In the genomic region with DNA sequence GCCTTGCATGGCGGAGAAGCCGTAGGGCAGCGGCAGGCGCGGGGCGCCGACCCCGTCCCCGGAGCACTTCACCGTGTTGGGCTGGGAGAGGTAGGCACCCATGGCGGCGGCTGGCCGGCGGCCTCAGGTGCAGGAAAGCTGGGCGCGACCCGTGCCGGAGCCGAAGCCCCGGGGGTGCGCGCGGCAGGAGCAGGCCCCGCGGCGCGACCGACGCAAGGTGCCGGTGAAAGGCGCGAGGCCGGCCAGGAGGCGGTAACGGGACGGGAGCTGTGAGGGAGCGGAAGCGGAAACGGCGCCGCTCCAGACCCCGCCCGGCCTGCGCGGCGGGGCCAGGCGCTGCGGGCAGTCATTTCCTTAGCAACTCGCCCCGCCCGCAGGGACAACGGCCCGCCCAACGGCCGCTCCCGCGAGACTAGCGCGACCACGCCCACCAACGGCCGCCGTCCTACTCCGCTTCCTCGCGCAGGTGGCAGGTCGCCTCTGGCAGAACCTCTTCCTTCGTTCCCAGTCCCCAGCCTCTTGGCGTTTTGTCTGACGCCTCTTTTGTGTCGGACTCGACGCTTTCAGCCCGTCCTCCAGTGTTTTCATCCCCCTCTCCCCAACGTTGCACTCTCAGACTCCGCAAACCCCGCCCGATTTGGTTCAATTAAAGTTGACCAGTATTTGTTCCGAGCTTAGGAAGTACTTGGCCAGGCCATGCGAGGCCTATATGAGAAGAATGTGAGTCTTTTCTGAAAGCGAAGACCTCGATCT, we compare ENCODE assay signal across 1 cellular context.
TF ChIP-seq lines count a peak whose summit lies in the region.

TSS of gene PPM1G (minus strand) at position 271 of the 753 bp plus-strand sequence. CDS start at position 102, 169 bp downstream.

TF ChIP-seq in K562, 482 proteins besides CTCF, POLR2A, EP300 and RAD21 (continued from another document and continues in another):
- TF ChIP-seq, protein P1, sequence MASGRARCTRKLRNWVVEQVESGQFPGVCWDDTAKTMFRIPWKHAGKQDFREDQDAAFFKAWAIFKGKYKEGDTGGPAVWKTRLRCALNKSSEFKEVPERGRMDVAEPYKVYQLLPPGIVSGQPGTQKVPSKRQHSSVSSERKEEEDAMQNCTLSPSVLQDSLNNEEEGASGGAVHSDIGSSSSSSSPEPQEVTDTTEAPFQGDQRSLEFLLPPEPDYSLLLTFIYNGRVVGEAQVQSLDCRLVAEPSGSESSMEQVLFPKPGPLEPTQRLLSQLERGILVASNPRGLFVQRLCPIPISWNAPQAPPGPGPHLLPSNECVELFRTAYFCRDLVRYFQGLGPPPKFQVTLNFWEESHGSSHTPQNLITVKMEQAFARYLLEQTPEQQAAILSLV (tag; IDR thresholded peaks at IDR 0.05), result no peak
- TF ChIP-seq GATAD2B (IDR thresholded peaks at IDR 0.05; ENCODE audit: borderline replicate concordance) (no peak), PRPF4 (IDR thresholded peaks at IDR 0.05; ENCODE audit: insufficient read depth, low read depth, low read length, poor library complexity, severe bottlenecking) (no peak), IRF1 (CRISPR knock-in tag; IDR thresholded peaks at IDR 0.05; ENCODE audit: borderline replicate concordance) (0 out of 2 replicates have a peak, but pooled peaks have one; percentile 62), BRF1 (IDR thresholded peaks at IDR 0.05; ENCODE audit: borderline replicate concordance, extremely low read depth, insufficient read length) (no peak), JUN (IDR thresholded peaks at IDR 0.05; ENCODE audit: borderline replicate concordance, low read depth, low read length) (no peak), JUN (CRISPR knock-in tag; IDR thresholded peaks at IDR 0.05; ENCODE audit: borderline replicate concordance) (no peak), DPF2 (IDR thresholded peaks at IDR 0.05) (no peak; the same call in 1 of the 2 replicates), HNRNPLL (IDR thresholded peaks at IDR 0.05; ENCODE audit: low read depth, low read length, poor library complexity, severe bottlenecking) (peak; percentile 80), ZNF512 (tag; IDR thresholded peaks at IDR 0.05) (no peak), POLR2AphosphoS2 (IDR thresholded peaks at IDR 0.05; ENCODE audit: low read length) (peak; percentile 68; the same call in 1 of the 2 replicates), FOSL1 (tag; conservative IDR thresholded peaks at IDR 0.05) (no peak; the same call in 1 of the 2 replicates), ATF2 (CRISPR knock-in tag; IDR thresholded peaks at IDR 0.05) (no peak; the same call in 1 of the 2 replicates), MCM3 (IDR thresholded peaks at IDR 0.05) (no peak), CREB3 (tag; conservative IDR thresholded peaks at IDR 0.05; ENCODE audit: low read depth) (peak; percentile 78), KDM4B (IDR thresholded peaks at IDR 0.05; ENCODE audit: borderline replicate concordance in 2 of 2, low read depth in 1 of 2) (peak in 1 of 2 experiments; percentile 36; a peak in 1 of 4 replicates), MAX (CRISPR knock-in tag; IDR thresholded peaks at IDR 0.05) (peak; percentile 82), ZNF57 (CRISPR knock-in tag; IDR thresholded peaks at IDR 0.05) (no peak), SOX6 (IDR thresholded peaks at IDR 0.05) (0 out of 2 replicates have a peak, but pooled peaks have one; percentile 19), ZNF143 (CRISPR knock-in tag; IDR thresholded peaks at IDR 0.05) (no peak), SAP30 (IDR thresholded peaks at IDR 0.05; ENCODE audit: borderline replicate concordance, insufficient read depth, low read depth, low read length, poor library complexity, severe bottlenecking) (no peak), CEBPG (CRISPR knock-in tag; IDR thresholded peaks at IDR 0.05) (no peak), CEBPG (tag; conservative IDR thresholded peaks at IDR 0.05 in 1 of 2, IDR thresholded peaks at IDR 0.05 in 1 of 2) (no peak), ZNF324 (CRISPR knock-in tag; IDR thresholded peaks at IDR 0.05) (peak; percentile 83), HDAC2 (IDR thresholded peaks at IDR 0.05) (no peak), CEBPZ (IDR thresholded peaks at IDR 0.05; ENCODE audit: borderline replicate concordance, low read depth, low read length) (no peak), ARNT (IDR thresholded peaks at IDR 0.05) (peak in 1 of 2 experiments; percentile 35; a peak in 1 of 4 replicates), KLF10 (CRISPR knock-in tag; IDR thresholded peaks at IDR 0.05) (no peak), DMBX1 (CRISPR knock-in tag; IDR thresholded peaks at IDR 0.05; ENCODE audit: borderline replicate concordance) (peak; percentile 63; the same call in 1 of the 2 replicates), FUS (optimal IDR thresholded peaks at IDR 0.05; ENCODE audit: low read depth, low read length) (peak; percentile 73)
- TF ChIP-seq, protein P2, sequence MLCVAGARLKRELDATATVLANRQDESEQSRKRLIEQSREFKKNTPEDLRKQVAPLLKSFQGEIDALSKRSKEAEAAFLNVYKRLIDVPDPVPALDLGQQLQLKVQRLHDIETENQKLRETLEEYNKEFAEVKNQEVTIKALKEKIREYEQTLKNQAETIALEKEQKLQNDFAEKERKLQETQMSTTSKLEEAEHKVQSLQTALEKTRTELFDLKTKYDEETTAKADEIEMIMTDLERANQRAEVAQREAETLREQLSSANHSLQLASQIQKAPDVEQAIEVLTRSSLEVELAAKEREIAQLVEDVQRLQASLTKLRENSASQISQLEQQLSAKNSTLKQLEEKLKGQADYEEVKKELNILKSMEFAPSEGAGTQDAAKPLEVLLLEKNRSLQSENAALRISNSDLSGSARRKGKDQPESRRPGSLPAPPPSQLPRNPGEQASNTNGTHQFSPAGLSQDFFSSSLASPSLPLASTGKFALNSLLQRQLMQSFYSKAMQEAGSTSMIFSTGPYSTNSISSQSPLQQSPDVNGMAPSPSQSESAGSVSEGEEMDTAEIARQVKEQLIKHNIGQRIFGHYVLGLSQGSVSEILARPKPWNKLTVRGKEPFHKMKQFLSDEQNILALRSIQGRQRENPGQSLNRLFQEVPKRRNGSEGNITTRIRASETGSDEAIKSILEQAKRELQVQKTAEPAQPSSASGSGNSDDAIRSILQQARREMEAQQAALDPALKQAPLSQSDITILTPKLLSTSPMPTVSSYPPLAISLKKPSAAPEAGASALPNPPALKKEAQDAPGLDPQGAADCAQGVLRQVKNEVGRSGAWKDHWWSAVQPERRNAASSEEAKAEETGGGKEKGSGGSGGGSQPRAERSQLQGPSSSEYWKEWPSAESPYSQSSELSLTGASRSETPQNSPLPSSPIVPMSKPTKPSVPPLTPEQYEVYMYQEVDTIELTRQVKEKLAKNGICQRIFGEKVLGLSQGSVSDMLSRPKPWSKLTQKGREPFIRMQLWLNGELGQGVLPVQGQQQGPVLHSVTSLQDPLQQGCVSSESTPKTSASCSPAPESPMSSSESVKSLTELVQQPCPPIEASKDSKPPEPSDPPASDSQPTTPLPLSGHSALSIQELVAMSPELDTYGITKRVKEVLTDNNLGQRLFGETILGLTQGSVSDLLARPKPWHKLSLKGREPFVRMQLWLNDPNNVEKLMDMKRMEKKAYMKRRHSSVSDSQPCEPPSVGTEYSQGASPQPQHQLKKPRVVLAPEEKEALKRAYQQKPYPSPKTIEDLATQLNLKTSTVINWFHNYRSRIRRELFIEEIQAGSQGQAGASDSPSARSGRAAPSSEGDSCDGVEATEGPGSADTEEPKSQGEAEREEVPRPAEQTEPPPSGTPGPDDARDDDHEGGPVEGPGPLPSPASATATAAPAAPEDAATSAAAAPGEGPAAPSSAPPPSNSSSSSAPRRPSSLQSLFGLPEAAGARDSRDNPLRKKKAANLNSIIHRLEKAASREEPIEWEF (CRISPR knock-in tag; IDR thresholded peaks at IDR 0.05), result peak; percentile 50; the same call in 1 of the 2 replicates
- TF ChIP-seq, protein P3, sequence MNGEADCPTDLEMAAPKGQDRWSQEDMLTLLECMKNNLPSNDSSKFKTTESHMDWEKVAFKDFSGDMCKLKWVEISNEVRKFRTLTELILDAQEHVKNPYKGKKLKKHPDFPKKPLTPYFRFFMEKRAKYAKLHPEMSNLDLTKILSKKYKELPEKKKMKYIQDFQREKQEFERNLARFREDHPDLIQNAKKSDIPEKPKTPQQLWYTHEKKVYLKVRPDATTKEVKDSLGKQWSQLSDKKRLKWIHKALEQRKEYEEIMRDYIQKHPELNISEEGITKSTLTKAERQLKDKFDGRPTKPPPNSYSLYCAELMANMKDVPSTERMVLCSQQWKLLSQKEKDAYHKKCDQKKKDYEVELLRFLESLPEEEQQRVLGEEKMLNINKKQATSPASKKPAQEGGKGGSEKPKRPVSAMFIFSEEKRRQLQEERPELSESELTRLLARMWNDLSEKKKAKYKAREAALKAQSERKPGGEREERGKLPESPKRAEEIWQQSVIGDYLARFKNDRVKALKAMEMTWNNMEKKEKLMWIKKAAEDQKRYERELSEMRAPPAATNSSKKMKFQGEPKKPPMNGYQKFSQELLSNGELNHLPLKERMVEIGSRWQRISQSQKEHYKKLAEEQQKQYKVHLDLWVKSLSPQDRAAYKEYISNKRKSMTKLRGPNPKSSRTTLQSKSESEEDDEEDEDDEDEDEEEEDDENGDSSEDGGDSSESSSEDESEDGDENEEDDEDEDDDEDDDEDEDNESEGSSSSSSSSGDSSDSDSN (IDR thresholded peaks at IDR 0.05; ENCODE audit: borderline replicate concordance in 1 of 2, low read depth in 2 of 2, low read length in 2 of 2), result peak in 1 of 2 experiments; percentile 80; a peak in 1 of 4 replicates
- TF ChIP-seq, protein P4, sequence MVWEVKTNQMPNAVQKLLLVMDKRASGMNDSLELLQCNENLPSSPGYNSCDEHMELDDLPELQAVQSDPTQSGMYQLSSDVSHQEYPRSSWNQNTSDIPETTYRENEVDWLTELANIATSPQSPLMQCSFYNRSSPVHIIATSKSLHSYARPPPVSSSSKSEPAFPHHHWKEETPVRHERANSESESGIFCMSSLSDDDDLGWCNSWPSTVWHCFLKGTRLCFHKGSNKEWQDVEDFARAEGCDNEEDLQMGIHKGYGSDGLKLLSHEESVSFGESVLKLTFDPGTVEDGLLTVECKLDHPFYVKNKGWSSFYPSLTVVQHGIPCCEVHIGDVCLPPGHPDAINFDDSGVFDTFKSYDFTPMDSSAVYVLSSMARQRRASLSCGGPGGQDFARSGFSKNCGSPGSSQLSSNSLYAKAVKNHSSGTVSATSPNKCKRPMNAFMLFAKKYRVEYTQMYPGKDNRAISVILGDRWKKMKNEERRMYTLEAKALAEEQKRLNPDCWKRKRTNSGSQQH (CRISPR knock-in tag; IDR thresholded peaks at IDR 0.05), result 0 out of 2 replicates have a peak, but pooled peaks have one; percentile 27
